14 cellular contexts compared by ENCODE assay signal in genomic region chr17:43608313-43608712, GRCh38. TPM values are rescaled to one million over a fixed set of nuclear protein-coding genes. Genes with fewer than 3 reads are reported as not detected.
DNase-seq lines count a peak whose midpoint lies in the region; ATAC-seq, FAIRE-seq and TF ChIP-seq lines count a peak whose summit lies in the region.
"Had no signal": no experiment of that assay in that cellular context is flagged by ENCODE, and none has a peak within 500 bp of the region (broad histone marks: within the 10 kb centered on the region; RNA-seq: fewer than 3 reads in every experiment).

No MANE protein-coding gene starts in this region.

- no peak overlapping the region for H3K9ac ChIP-seq in K562 (ENCODE audit: insufficient read depth in 1 of 2, low read depth in 2 of 2, low read length in 2 of 2)

- no peaks in the 10 kb centered on the region for H3K4me1 Mint-ChIP-seq in chondrocyte (ENCODE audit: low read depth)
- H3K4me1 Mint-ChIP-seq: T-cell had no signal

- H3K36me3 ChIP-seq in K562 (ENCODE audit: control insufficient read depth, insufficient read depth, low read length) (no peaks in the 10 kb centered on the region), HAP-1 (replicated peaks) (no peaks in the 10 kb centered on the region), heart right ventricle (no peaks in the 10 kb centered on the region)
- H3K36me3 ChIP-seq: left lung, thoracic aorta had no signal

- H3K4me2 ChIP-seq in K562 (ENCODE audit: insufficient read depth, low read length): no peak overlapping the region

- POLR2A ChIA-PET in K562 (lab: Yijun Ruan, JAX): interaction anchor here (0.6 kb wide), 1 partner anchor 162 kb away, joined by 4 read pairs; no protein-coding TSS in a partner anchor

- FAIRE-seq in GM12891 (lab: Jason Lieb, UNC) (no peak), K562 (lab: Jason Lieb, UNC) (no peak)

- H3K4me3 ChIP-seq in K562 (no peak overlapping the region), HAP-1 (no peak overlapping the region), heart right ventricle (no peak overlapping the region)
- H3K4me3 ChIP-seq: left lung, thoracic aorta had no signal

- no peaks in the 10 kb centered on the region for H3K9me1 ChIP-seq in K562 (ENCODE audit: control insufficient read depth, insufficient read depth, low read length)

- H3K79me2 ChIP-seq in K562 (ENCODE audit: control insufficient read depth, insufficient read depth, low read length): no peaks in the 10 kb centered on the region

- 0 out of 2 replicates have a peak, but pooled peaks cover 3% of the 10 kb centered on the region for H3K9me3 ChIP-seq in K562 (replicated peaks; ENCODE audit: control insufficient read depth, insufficient read depth, low read depth, low read length)
- no peaks in the 10 kb centered on the region for H3K9me3 ChIP-seq in HAP-1
- H3K9me3 ChIP-seq in heart right ventricle: no peaks in the 10 kb centered on the region
- H3K9me3 ChIP-seq: left lung, thoracic aorta had no signal

- BruUV-seq in K562 (replicated peaks; lab: Mats Ljungman, UMichigan): no TSS peak

- in situ Hi-C loops in K562 (cut with MboI): no loop called here
- in situ Hi-C loops in HAP-1 (cut with MboI; ENCODE audit: low sequenced_read_pairs): no loop called here

- peaks cover 4% of the 10 kb centered on the region for H3K27me3 Mint-ChIP-seq in chondrocyte (ENCODE audit: low read depth)

- H3K4me3 Mint-ChIP-seq in chondrocyte (ENCODE audit: unreplicated experiment): no peak overlapping the region
- H3K4me3 Mint-ChIP-seq: T-cell had no signal

- TF ChIP-seq CTCF in K562 (IDR thresholded peaks at IDR 0.05 in 2 of 3, conservative IDR thresholded peaks at IDR 0.05 in 1 of 3; ENCODE audit: insufficient read depth in 2 of 3, low read depth in 1 of 3, low read length in 3 of 3): no peak
- no peak for TF ChIP-seq CTCF in chondrocyte (IDR thresholded peaks at IDR 0.05)
- no peak for TF ChIP-seq CTCF in heart right ventricle (IDR thresholded peaks at IDR 0.05)

- TF ChIP-seq RAD21 in K562 (CRISPR knock-in tag; conservative IDR thresholded peaks at IDR 0.05 in 1 of 2, IDR thresholded peaks at IDR 0.05 in 1 of 2): no peak

- H3K27me3 ChIP-seq in K562 (ENCODE audit: control insufficient read depth in 2 of 2, insufficient read depth in 2 of 2, low read length in 2 of 2) (peaks cover 14 to 17% of the 10 kb centered on the region in 2 experiments; a peak in 3 of 5 replicates), HAP-1 (ENCODE audit: low read depth) (no peaks in the 10 kb centered on the region), heart right ventricle (no peaks in the 10 kb centered on the region)
- H3K27me3 ChIP-seq: left lung had no signal

- no peak overlapping the region for H3K27ac ChIP-seq in K562 (ENCODE audit: extremely low read depth, low read depth, low read length)
- H3K27ac ChIP-seq in heart right ventricle: no peak overlapping the region
- H3K27ac ChIP-seq: epithelial cell of prostate, left lung, thoracic aorta had no signal

- no peak overlapping the region for H3K27ac Mint-ChIP-seq in chondrocyte (ENCODE audit: unreplicated experiment)
- H3K27ac Mint-ChIP-seq: T-cell had no signal

- CTCF ChIA-PET in K562 (lab: Yijun Ruan, JAX; ENCODE audit: low intra/inter-chr PET ratio): no interaction called here

- 18% methylated on average over 1 of the region's 1 CpG for WGBS in K562 (ENCODE audit: insufficient coverage, low coverage, missing lambda C conversion rate)
- WGBS in heart right ventricle, 2 donors: 98 to 100% methylated on average over 1 of the region's 1 CpG

- no peak overlapping the region for H2AFZ ChIP-seq in K562 (ENCODE audit: low read depth, low read length)

- no peaks in the 10 kb centered on the region for H3K4me1 ChIP-seq in K562 (replicated peaks in 1 of 2; ENCODE audit: control insufficient read depth in 2 of 2, insufficient read depth in 2 of 2, low read length in 2 of 2)
- H3K4me1 ChIP-seq in HAP-1: no peaks in the 10 kb centered on the region
- peaks cover 0 to 14% (median 0%) of the 10 kb centered on the region in 9 donors for H3K4me1 ChIP-seq in heart right ventricle
- H3K4me1 ChIP-seq: left lung had no signal

- no peaks in the 10 kb centered on the region for H3K9me3 Mint-ChIP-seq in chondrocyte (ENCODE audit: low read depth)
- H3K9me3 Mint-ChIP-seq: T-cell had no signal

- intact Hi-C loops in K562 (cut with micrococcal nuclease) (no loop called here), heart right ventricle (cut with DNase I) (no loop called here)

- ATAC-seq in K562 (no peak), HG03571 (IDR thresholded peaks at IDR 0.05; ENCODE audit: unreplicated experiment) (no peak), heart right ventricle (no peak)
- ATAC-seq: left lung had no signal

- DNase-seq in GM12891 (ENCODE audit: insufficient read length, low spot score): no peak
- DNase-seq in NCI-H226: peak; percentile 71
- DNase-seq in K562 (ENCODE audit: extremely low read depth in 1 of 4, low spot score in 3 of 4): no peak
- DNase-seq in stimulated activated CD4-positive, alpha-beta T cell treated with anti-CD3 and anti-CD28 coated beads, Interleukin-2, amount 100 ng/mL, for 48 hours: peak; percentile 29 to 48
- no peak for DNase-seq in chondrocyte (ENCODE audit: low spot score)
- no peak for DNase-seq in HAP-1 (ENCODE audit: low spot score in 2 of 2)
- DNase-seq in heart right ventricle: no peak
- DNase-seq: amniotic stem cell, left lung, NCI-H345 had no signal

- no peak for TF ChIP-seq EP300 in K562 (IDR thresholded peaks at IDR 0.05; ENCODE audit: low read length)

- TF ChIP-seq POLR2A in GM12891 (IDR thresholded peaks at IDR 0.05; ENCODE audit: low read depth, low read length) (no peak), K562 (conservative IDR thresholded peaks at IDR 0.05) (no peak)

- no peaks in the 10 kb centered on the region for H3K36me3 Mint-ChIP-seq in chondrocyte (ENCODE audit: low read depth)
- H3K36me3 Mint-ChIP-seq: T-cell had no signal

- H4K20me1 ChIP-seq in K562 (replicated peaks; ENCODE audit: control insufficient read depth, insufficient read depth, low read length): no peaks in the 10 kb centered on the region

TF ChIP-seq in GM12891, 5 proteins besides CTCF, POLR2A, EP300 and RAD21:
- TF ChIP-seq POU2F2 (IDR thresholded peaks at IDR 0.05; ENCODE audit: low read depth, low read length): peak; percentile 52; the same call in 1 of the 2 replicates
- no peak for TF ChIP-seq SPI1 (IDR thresholded peaks at IDR 0.05; ENCODE audit: low read depth, low read length)

TF ChIP-seq in K562, 482 proteins besides CTCF, POLR2A, EP300 and RAD21 (continues in another document):
- no peak for TF ChIP-seq TAL1 (IDR thresholded peaks at IDR 0.05)
- TF ChIP-seq, protein P1, sequence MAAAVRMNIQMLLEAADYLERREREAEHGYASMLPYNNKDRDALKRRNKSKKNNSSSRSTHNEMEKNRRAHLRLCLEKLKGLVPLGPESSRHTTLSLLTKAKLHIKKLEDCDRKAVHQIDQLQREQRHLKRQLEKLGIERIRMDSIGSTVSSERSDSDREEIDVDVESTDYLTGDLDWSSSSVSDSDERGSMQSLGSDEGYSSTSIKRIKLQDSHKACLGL (CRISPR knock-in tag; IDR thresholded peaks at IDR 0.05; ENCODE audit: borderline replicate concordance, poor library complexity, severe bottlenecking): no peak
- TF ChIP-seq RFX1 (IDR thresholded peaks at IDR 0.05): peak; percentile 69

RNA-seq across cellular contexts. Expression of gene MEOX1, which starts 53.4 kb away (rescaled TPM):
- polyA plus RNA-seq in GM12891 (2012; ENCODE audit: low read depth, missing spikeins): 0.05 TPM
- total RNA-seq in K562 (2011; cell fraction: chromatin; rRNA removed; ENCODE audit: low replicate concordance): not detected in 2 replicates
- total RNA-seq in K562 (2011; cell fraction: nucleolus; rRNA removed): not detected in 2 replicates
- total RNA-seq in K562 (2011; cell fraction: nucleoplasm; rRNA removed): not detected in 2 replicates
- total RNA-seq in K562 (2014; rRNA removed): not detected in 2 replicates
- not detected in 2 replicates for total RNA-seq in K562 (2014; rRNA removed; fragmentation: Illumina TruSeq; extraction: Trizol)
- not detected in 2 replicates for total RNA-seq in K562 (2015; rRNA removed; fragmentation: Illumina TruSeq; extraction: Trizol)
- not detected in 2 replicates for total RNA-seq in K562 (2021)
- not detected in 2 replicates for polyA plus RNA-seq in K562 (2011; rRNA removed)
- not detected in 2 replicates for polyA plus RNA-seq in K562 (2011; cell fraction: cytosol; rRNA removed)
- polyA plus RNA-seq in K562 (2011; cell fraction: nucleus; rRNA removed): not detected in 2 replicates
- not detected in 2 replicates for polyA plus RNA-seq in K562 (2012)
- polyA plus RNA-seq in K562 (2014; fragmentation: Illumina TruSeq; extraction: Trizol): not detected in 2 replicates
- polyA plus RNA-seq in K562 (2014; fragmentation: Nextera tagmentation; extraction: Ambion mirVana): not detected
- polyA plus RNA-seq in K562 (2014; rRNA removed): not detected in 2 replicates
- not detected in 2 replicates for polyA minus RNA-seq in K562 (2011; rRNA and poly(A)+ RNA removed)
- not detected in 2 replicates for polyA minus RNA-seq in K562 (2011; cell fraction: cytosol; rRNA and poly(A)+ RNA removed)
- not detected in 2 replicates for polyA minus RNA-seq in K562 (2011; cell fraction: nucleus; rRNA and poly(A)+ RNA removed)
- 0.07 TPM in 1 of 3 replicates, not detected in the others for total RNA-seq in chondrocyte
- total RNA-seq in heart right ventricle: 10 to 100 TPM in 8 of 10 donors, 1 to 10 TPM in 2; 6.4 to 20.7 (median 12.3) TPM
- 10 to 100 TPM; 17.0 to 25.3 TPM for polyA plus RNA-seq in heart right ventricle

Comparison
In these comparisons a context has a peak if more than half of its experiments do, and no peak if none do; other contexts are left out.
1. DNase-seq: peak in NCI-H226 (single experiment) and stimulated activated CD4-positive, alpha-beta T cell treated with anti-CD3 and anti-CD28 coated beads, Interleukin-2, amount 100 ng/mL, for 48 hours (2 of 2); none in GM12891 (single experiment), K562 (0 of 4), chondrocyte (single experiment), HAP-1 (0 of 2) and heart right ventricle (0 of 2).